ENCODE assay signal across 14 cellular contexts in the genomic region with DNA sequence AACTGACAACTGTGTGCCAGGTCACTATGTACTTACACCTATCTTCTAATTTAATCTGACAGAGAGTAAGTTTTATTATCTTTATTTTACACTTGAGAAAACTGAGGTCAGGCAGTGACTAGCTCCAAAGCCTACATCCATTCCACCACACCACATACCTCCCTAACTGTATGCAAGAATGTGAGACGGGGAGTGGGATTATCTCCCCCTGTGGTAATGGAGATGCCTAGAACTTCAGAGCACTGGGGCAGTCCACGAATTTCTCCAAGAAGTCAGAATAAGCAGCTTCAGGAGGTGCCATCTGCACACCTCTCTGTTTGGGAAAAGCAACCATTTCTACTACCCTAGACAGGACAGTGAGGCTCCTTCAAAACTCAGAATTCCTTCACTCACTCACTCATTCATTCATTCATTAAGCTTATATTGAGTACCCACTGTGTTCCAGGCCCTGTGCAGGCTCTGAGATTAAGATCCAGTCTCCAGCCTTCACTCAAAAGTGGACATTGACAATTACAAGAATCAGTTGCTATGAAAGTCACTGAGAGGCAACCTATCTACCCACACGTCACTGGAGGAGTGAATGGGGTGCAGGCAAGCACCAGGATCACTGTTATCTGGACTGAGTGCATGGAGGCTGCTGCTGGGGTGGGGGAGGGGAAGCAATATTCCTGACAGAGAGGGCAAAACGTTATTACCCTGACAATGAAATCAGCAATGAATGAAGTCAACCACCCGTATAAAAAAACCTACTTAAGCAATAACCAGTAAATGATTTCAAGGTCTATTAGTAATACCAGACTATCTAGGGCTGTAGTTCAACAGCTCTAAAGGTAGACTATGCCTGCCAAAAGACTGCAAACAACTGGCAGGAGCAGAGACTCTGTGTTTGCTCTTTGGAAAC. TPM values are rescaled to one million over a fixed set of nuclear protein-coding genes. Genes with fewer than 3 reads are reported as not detected.
DNase-seq lines count a peak whose midpoint lies in the region; ATAC-seq lines count a peak whose summit lies in the region.
"Had no signal": no experiment of that assay in that cellular context is flagged by ENCODE, and none has a peak within 500 bp of the region (broad histone marks: within the 10 kb centered on the region; RNA-seq: fewer than 3 reads in every experiment).

No MANE protein-coding gene starts in this region.

- ATAC-seq in left lobe of liver: peak; percentile 91
- ATAC-seq in activated CD4-positive, CD25-positive, alpha-beta regulatory T cell treated with anti-CD3 and anti-CD28 coated beads, Interleukin-2, amount 50 U/mL, for 24 hours: no peak
- ATAC-seq: CD8-positive, alpha-beta T cell; right cardiac atrium had no signal

- intact Hi-C loops in cardiac septum (cut with DNase I): no loop called here

- DNase-seq in DMS79 treated with DMSO at 0.1 percent for 48 hours (lab: John Stamatoyannopoulos, UW) (peak; percentile 38), OCI-M1 (lab: John Stamatoyannopoulos, UW) (peak; percentile 19), left lobe of liver (ENCODE audit: low spot score) (no peak), cardiac septum (ENCODE audit: low spot score) (no peak)
- DNase-seq in stimulated activated CD4-positive, alpha-beta T cell treated with anti-CD3 and anti-CD28 coated beads, Interleukin-1b, Interleukin-23, amount 100 ng/mL, for 48 hours: no peak
- DNase-seq: activated CD8-positive, alpha-beta memory T cell treated with anti-CD3 and anti-CD28 coated beads for 24 hours; CD8-positive, alpha-beta T cell; islet precursor cell; KBM-7; midbrain; NCI-H2171; right cardiac atrium; uterus had no signal

RNA-seq across cellular contexts. Expression of a gene that starts 18.0 kb away (rescaled TPM):
- total RNA-seq in left lobe of liver: 6.1 TPM
- total RNA-seq in cardiac septum: 2.3 TPM

RNA-seq across cellular contexts. Expression of a gene that starts 30.8 kb away (rescaled TPM):
- 71.3 TPM for total RNA-seq in left lobe of liver
- 111 TPM for total RNA-seq in cardiac septum

RNA-seq across cellular contexts. Expression of a gene that starts 32.4 kb away (rescaled TPM):
- total RNA-seq in left lobe of liver (48.9 TPM), cardiac septum (96.7 TPM)

RNA-seq across cellular contexts. Expression of a gene that starts 39.1 kb away (rescaled TPM):
- 10.9 TPM for total RNA-seq in left lobe of liver
- total RNA-seq in cardiac septum: 26.1 TPM

Comparison
In these comparisons a context has a peak if more than half of its experiments do, and no peak if none do; other contexts are left out.
1. DNase-seq: peak in DMS79 treated with DMSO at 0.1 percent for 48 hours (single experiment) and OCI-M1 (single experiment); none in left lobe of liver (single experiment), cardiac septum (single experiment) and stimulated activated CD4-positive, alpha-beta T cell treated with anti-CD3 and anti-CD28 coated beads, Interleukin-1b, Interleukin-23, amount 100 ng/mL, for 48 hours (single experiment).